15 cellular contexts compared by ENCODE assay signal in genomic region chr1:219304227-219305226, GRCh38.
DNase-seq lines count a peak whose midpoint lies in the region; ATAC-seq, FAIRE-seq and TF ChIP-seq lines count a peak whose summit lies in the region.
"Had no signal": no experiment of that assay in that cellular context is flagged by ENCODE, and none has a peak within 500 bp of the region (broad histone marks: within the 10 kb centered on the region; RNA-seq: fewer than 3 reads in every experiment).

No MANE protein-coding gene starts in this region.

- H3K27me3 ChIP-seq in mesendoderm (ENCODE audit: insufficient read depth, low read length, poor library complexity) (no peaks in the 10 kb centered on the region), sigmoid colon (no peaks in the 10 kb centered on the region), HepG2 (ENCODE audit: control insufficient read depth in 1 of 2, insufficient read depth in 2 of 2, low read length in 2 of 2) (no peaks in the 10 kb centered on the region), thyroid gland (no peaks in the 10 kb centered on the region)
- H3K27me3 ChIP-seq: SJCRH30 had no signal

- H3K4me2 ChIP-seq in mesendoderm (ENCODE audit: low read length) (no peak overlapping the region), HepG2 (ENCODE audit: low read depth, low read length) (no peak overlapping the region)

- H3K4me1 Mint-ChIP-seq in Calu3 (ENCODE audit: low read depth, unreplicated experiment) = peaks cover 10% of the 10 kb centered on the region
- H3K4me1 Mint-ChIP-seq: activated naive CD4-positive, alpha-beta T cell treated with anti-CD3 and anti-CD28 coated beads, Interleukin-2, amount 50 U/mL, for 24 hours had no signal

- H3K4me3 Mint-ChIP-seq in Calu3 (ENCODE audit: low read depth, unreplicated experiment) = no peak overlapping the region
- H3K4me3 Mint-ChIP-seq: activated naive CD4-positive, alpha-beta T cell treated with anti-CD3 and anti-CD28 coated beads, Interleukin-2, amount 50 U/mL, for 24 hours; endodermal cell had no signal

- H3K4me3 ChIP-seq in cardiac fibroblast (replicated peaks in 1 of 2; ENCODE audit: low read depth in 2 of 2, low read length in 2 of 2) = no peak overlapping the region
- no peak overlapping the region for H3K4me3 ChIP-seq in mesendoderm (ENCODE audit: low read length)
- no peak overlapping the region for H3K4me3 ChIP-seq in sigmoid colon
- H3K4me3 ChIP-seq in HepG2 (replicated peaks in 1 of 3; ENCODE audit: insufficient read depth in 1 of 3, low read depth in 2 of 3, low read length in 3 of 3) = no peak overlapping the region
- H3K4me3 ChIP-seq in thyroid gland (replicated peaks in 1 of 3) = no peak overlapping the region
- H3K4me3 ChIP-seq: SJCRH30 had no signal

- no peak for FAIRE-seq in HepG2 (lab: Jason Lieb, UNC)

- H3K79me1 ChIP-seq in mesendoderm (ENCODE audit: low read length) = no peaks in the 10 kb centered on the region

- H2BK5ac ChIP-seq in mesendoderm (ENCODE audit: low read length) = no peak overlapping the region

- no peak overlapping the region for H3K56ac ChIP-seq in mesendoderm (ENCODE audit: low read length)

- H3K36me3 ChIP-seq in mesendoderm (ENCODE audit: control insufficient read depth, insufficient read depth, low read length) (no peaks in the 10 kb centered on the region), sigmoid colon (no peaks in the 10 kb centered on the region), HepG2 (replicated peaks in 1 of 2; ENCODE audit: control insufficient read depth in 1 of 2, insufficient read depth in 2 of 2, low read length in 2 of 2) (peaks cover 0 to 2% of the 10 kb centered on the region in 2 experiments; a peak in 1 of 5 replicates), thyroid gland (no peaks in the 10 kb centered on the region)
- H3K36me3 ChIP-seq: SJCRH30 had no signal

- H2BK120ac ChIP-seq in mesendoderm (ENCODE audit: low read depth, low read length) = no peak overlapping the region

- no peak overlapping the region for H3K4ac ChIP-seq in mesendoderm (ENCODE audit: low read depth, low read length)

- CTCF ChIA-PET in Calu3 (lab: Charles Lee) = no interaction called here
- CTCF ChIA-PET in HepG2 (lab: Yijun Ruan, JAX; ENCODE audit: low intra/inter-chr PET ratio, low total read pairs) = no interaction called here

- TF ChIP-seq EP300 in sigmoid colon (IDR thresholded peaks at IDR 0.05) = no peak
- TF ChIP-seq EP300 in HepG2 (IDR thresholded peaks at IDR 0.05; ENCODE audit: low read depth in 2 of 2, low read length in 2 of 2) = no peak
- no peak for TF ChIP-seq EP300 in HepG2 (CRISPR knock-in tag; IDR thresholded peaks at IDR 0.05; ENCODE audit: borderline replicate concordance)

- WGBS in mesendoderm (ENCODE audit: extremely low coverage, insufficient coverage, low lambda C conversion rate) = no CpG with 5 or more reads among the region's 9 CpGs
- 74 to 78% methylated on average over 9 of the region's 9 CpGs for WGBS in sigmoid colon, 2 donors
- WGBS in HepG2 (ENCODE audit: low lambda C conversion rate) = 84% methylated on average over 9 of the region's 9 CpGs
- 74 to 76% methylated on average over 9 of the region's 9 CpGs for WGBS in thyroid gland, 2 donors

- H3K27ac ChIP-seq in mesendoderm (ENCODE audit: low read depth, low read length) = no peak overlapping the region
- no peak overlapping the region for H3K27ac ChIP-seq in sigmoid colon
- no peak overlapping the region for H3K27ac ChIP-seq in HepG2 (ENCODE audit: extremely low read length, insufficient read depth, low read length)
- H3K27ac ChIP-seq in thyroid gland = no peak overlapping the region
- H3K27ac ChIP-seq: SJCRH30 had no signal

- no peak overlapping the region for H4K8ac ChIP-seq in mesendoderm (ENCODE audit: low read depth, low read length)

- TF ChIP-seq CTCF in Calu3 (IDR thresholded peaks at IDR 0.05; ENCODE audit: unreplicated experiment) = no peak
- no peak for TF ChIP-seq CTCF in cardiac fibroblast (IDR thresholded peaks at IDR 0.05; ENCODE audit: low read depth, low read length)
- no peak for TF ChIP-seq CTCF in sigmoid colon (IDR thresholded peaks at IDR 0.05)
- no peak for TF ChIP-seq CTCF in HepG2 (CRISPR knock-in tag; IDR thresholded peaks at IDR 0.05)
- TF ChIP-seq CTCF in thyroid gland (IDR thresholded peaks at IDR 0.05) = no peak

- no peak overlapping the region for H2AFZ ChIP-seq in HepG2 (ENCODE audit: low read length)

- POLR2A ChIA-PET in HepG2 (lab: Yijun Ruan, JAX) = no interaction called here

- no peaks in the 10 kb centered on the region for H4K20me1 ChIP-seq in HepG2 (ENCODE audit: insufficient read depth, low read length)

- DNase-seq in Calu3 (peak; percentile 27), M059J (ENCODE audit: low read depth) (peak; percentile 90), cardiac fibroblast (ENCODE audit: low read depth in 2 of 2) (peak; percentile 60 to 91), mesendoderm (peak; percentile 57), sigmoid colon (no peak), HepG2 (ENCODE audit: low spot score) (no peak), thyroid gland (no peak), germinal center (ENCODE audit: low spot score) (no peak)
- DNase-seq: activated CD4-positive, alpha-beta T cell treated with anti-CD3 and anti-CD28 coated beads, Interleukin-2, amount 50 U/mL, for 4 hours; DMS79; endodermal cell; stimulated activated CD8-positive, alpha-beta memory T cell treated with anti-CD3 and anti-CD28 coated beads, Interleukin-4, amount 100 ng/mL, for 48 hours had no signal

- no peak overlapping the region for H4K5ac ChIP-seq in mesendoderm (ENCODE audit: low read length)

- H3K79me2 ChIP-seq in mesendoderm (ENCODE audit: control insufficient read depth, insufficient read depth, low read length) (no peaks in the 10 kb centered on the region), HepG2 (ENCODE audit: insufficient read depth, low read length) (no peaks in the 10 kb centered on the region)

- H3K9me3 Mint-ChIP-seq in Calu3 (ENCODE audit: low read depth, unreplicated experiment) = peaks cover 4% of the 10 kb centered on the region

- no peak overlapping the region for H3K23ac ChIP-seq in mesendoderm (ENCODE audit: low read length)

- H2BK15ac ChIP-seq in mesendoderm (replicated peaks; ENCODE audit: low read depth) = no peak overlapping the region

- no peaks in the 10 kb centered on the region for H3K4me1 ChIP-seq in mesendoderm (ENCODE audit: control insufficient read depth, low read depth, low read length)
- peaks cover 0 to 13% (median 12%) of the 10 kb centered on the region in 4 donors for H3K4me1 ChIP-seq in sigmoid colon
- peaks cover 13% of the 10 kb centered on the region for H3K4me1 ChIP-seq in HepG2 (ENCODE audit: insufficient read depth, low read length)
- H3K4me1 ChIP-seq in thyroid gland = no peaks in the 10 kb centered on the region

- in situ Hi-C loops in HepG2 (cut with HindIII; ENCODE audit: extremely low pct_ligation_motif_present, low pct_unique_long_range_greater_than_20kb) = loop anchor here (25.0 kb wide), 1 partner anchor 942 kb away; no protein-coding TSS in a partner anchor

- H3K9ac ChIP-seq in mesendoderm (ENCODE audit: low read length) = no peak overlapping the region
- H3K9ac ChIP-seq in HepG2 (ENCODE audit: insufficient read depth, low read depth, low read length) = no peak overlapping the region

- intact Hi-C loops in Calu3 (cut with micrococcal nuclease; ENCODE audit: unreplicated experiment) (loop anchor here (2.0 kb wide), 2 partner anchors 80 to 262 kb away; no protein-coding TSS in a partner anchor), sigmoid colon (cut with DNase I) (no loop called here), HepG2 (cut with micrococcal nuclease; ENCODE audit: unreplicated experiment) (no loop called here), thyroid gland (cut with DNase I) (no loop called here)

- TF ChIP-seq POLR2A in sigmoid colon (IDR thresholded peaks at IDR 0.05) (no peak), HepG2 (IDR thresholded peaks at IDR 0.05; ENCODE audit: insufficient read depth in 1 of 2, low read depth in 2 of 2, low read length in 2 of 2) (no peak), thyroid gland (IDR thresholded peaks at IDR 0.05) (no peak)

- no peaks in the 10 kb centered on the region for H3K36me3 Mint-ChIP-seq in Calu3 (ENCODE audit: insufficient read depth, unreplicated experiment)

- H3K27ac Mint-ChIP-seq in Calu3 (ENCODE audit: unreplicated experiment) = no peak overlapping the region
- H3K27ac Mint-ChIP-seq: activated naive CD4-positive, alpha-beta T cell treated with anti-CD3 and anti-CD28 coated beads, Interleukin-2, amount 50 U/mL, for 24 hours; endodermal cell had no signal

- BruUV-seq in Calu3 (replicated peaks; lab: Mats Ljungman, UMichigan) (no TSS peak), HepG2 (replicated peaks; lab: Mats Ljungman, UMichigan) (no TSS peak)

- no peak overlapping the region for H3K18ac ChIP-seq in mesendoderm (ENCODE audit: low read length)

- no peak for TF ChIP-seq RAD21 in HepG2 (CRISPR knock-in tag; IDR thresholded peaks at IDR 0.05)

- H3K27me3 Mint-ChIP-seq in Calu3 (ENCODE audit: unreplicated experiment) = no peaks in the 10 kb centered on the region

- H2AK5ac ChIP-seq in mesendoderm (ENCODE audit: low read length) = no peak overlapping the region

- no peaks in the 10 kb centered on the region for H3K9me3 ChIP-seq in sigmoid colon
- H3K9me3 ChIP-seq in HepG2 (ENCODE audit: low read length) = peaks cover 24% of the 10 kb centered on the region
- H3K9me3 ChIP-seq in thyroid gland = no peaks in the 10 kb centered on the region

- no peak for ATAC-seq in HepG2
- ATAC-seq: sciatic nerve had no signal

TF ChIP-seq in HepG2, 621 proteins besides CTCF, POLR2A, EP300 and RAD21 (continues in another document):
- TF ChIP-seq ZKSCAN5 (CRISPR knock-in tag; IDR thresholded peaks at IDR 0.05) (no peak), ZNF333 (CRISPR knock-in tag; IDR thresholded peaks at IDR 0.05; ENCODE audit: borderline replicate concordance) (no peak), DNMT1 (CRISPR knock-in tag; IDR thresholded peaks at IDR 0.05) (no peak), ZBTB33 (CRISPR knock-in tag; IDR thresholded peaks at IDR 0.05) (no peak), NR2C2 (CRISPR knock-in tag; IDR thresholded peaks at IDR 0.05; ENCODE audit: borderline replicate concordance) (no peak), ZNF781 (CRISPR knock-in tag; IDR thresholded peaks at IDR 0.05; ENCODE audit: borderline replicate concordance, not compliant biosample characterization) (no peak), SIX4 (CRISPR knock-in tag; IDR thresholded peaks at IDR 0.05) (no peak)

Comparison
In these comparisons a context has a peak if more than half of its experiments do, and no peak if none do; other contexts are left out.
1. DNase-seq: peak in Calu3 (single experiment), M059J (single experiment), cardiac fibroblast (2 of 2) and mesendoderm (single experiment); none in sigmoid colon (single experiment), HepG2 (single experiment), thyroid gland (0 of 2) and germinal center (single experiment).